In the genomic region with DNA sequence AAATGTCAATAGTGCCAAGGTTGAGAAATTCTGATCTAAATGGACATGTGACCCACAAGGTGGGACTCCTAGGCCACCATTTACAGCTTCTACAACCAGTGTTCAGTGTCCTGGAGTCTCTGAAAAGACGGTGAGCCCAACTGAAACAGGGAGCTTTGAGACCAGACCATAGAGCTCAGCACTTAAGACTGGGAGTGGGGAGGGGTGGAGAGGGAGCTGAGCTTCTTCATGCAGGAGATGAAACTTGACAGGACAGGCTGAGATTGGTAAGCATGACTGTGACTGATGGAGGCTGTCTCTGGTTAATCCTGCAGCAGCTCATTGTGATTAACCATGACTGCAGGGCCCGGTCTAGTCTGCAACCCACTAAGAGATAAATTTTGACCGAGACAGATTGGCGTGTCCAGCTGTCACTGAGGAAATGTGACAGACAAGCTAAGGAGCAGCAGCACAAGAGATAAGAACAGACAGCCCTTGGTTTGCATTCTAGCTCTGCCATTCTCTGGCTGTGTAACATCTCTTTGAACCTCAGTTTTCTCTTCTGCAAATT, we compare ENCODE assay signal across 23 cellular contexts. TPM values are rescaled to one million over a fixed set of nuclear protein-coding genes. Genes with fewer than 3 reads are reported as not detected.
A peak's percentile ranks its signal among the peaks of the same experiment; 100 is the strongest.
DNase-seq lines count a peak whose midpoint lies in the region; ATAC-seq and TF ChIP-seq lines count a peak whose summit lies in the region.
"Had no signal": no experiment of that assay in that cellular context is flagged by ENCODE, and none has a peak within 500 bp of the region (broad histone marks: within the 10 kb centered on the region; RNA-seq: fewer than 3 reads in every experiment).

No MANE protein-coding gene starts in this region.

- H3K4me1 ChIP-seq in RWPE2 (ENCODE audit: insufficient read depth, poor library complexity, severe bottlenecking) = peaks cover 19% of the 10 kb centered on the region

- POLR2A ChIA-PET in activated naive CD8-positive, alpha-beta T cell treated with anti-CD3 and anti-CD28 coated beads, Interleukin-2, amount 10 ng/mL, durations not matched to agents 7 days and 5 days (lab: Charles Lee) = no interaction called here

- H3K4me1 Mint-ChIP-seq in activated naive CD8-positive, alpha-beta T cell treated with anti-CD3 and anti-CD28 coated beads, Interleukin-2, amount 10 ng/mL, durations not matched to agents 7 days and 5 days = peaks cover 26% of the 10 kb centered on the region
- H3K4me1 Mint-ChIP-seq in activated naive CD8-positive, alpha-beta T cell treated with anti-CD3 and anti-CD28 coated beads, Interleukin-2, amount 50 U/mL, for 24 hours = peaks cover 30% of the 10 kb centered on the region
- peaks cover 37 to 42% of the 10 kb centered on the region in 2 donors for H3K4me1 Mint-ChIP-seq in immature natural killer cell
- H3K4me1 Mint-ChIP-seq in type B pancreatic cell (ENCODE audit: unreplicated experiment) = peaks cover 20% of the 10 kb centered on the region

- no peaks in the 10 kb centered on the region for H3K27me3 ChIP-seq in RWPE2 (ENCODE audit: insufficient read depth, poor library complexity, severe bottlenecking)
- H3K27me3 ChIP-seq: body of pancreas, SJSA1, testis, uterus had no signal

- H3K9me3 ChIP-seq in RWPE2 (ENCODE audit: severe bottlenecking) = no peaks in the 10 kb centered on the region
- H3K9me3 ChIP-seq: body of pancreas, SJSA1, testis, uterus had no signal

- H3K27ac ChIP-seq in RWPE2 (ENCODE audit: poor library complexity, severe bottlenecking) = no peak overlapping the region
- H3K27ac ChIP-seq: body of pancreas, HL-60, SJSA1 had no signal

- peaks cover 1% of the 10 kb centered on the region for H3K36me3 Mint-ChIP-seq in activated naive CD8-positive, alpha-beta T cell treated with anti-CD3 and anti-CD28 coated beads, Interleukin-2, amount 10 ng/mL, durations not matched to agents 7 days and 5 days
- peaks cover 15% of the 10 kb centered on the region for H3K36me3 Mint-ChIP-seq in activated naive CD8-positive, alpha-beta T cell treated with anti-CD3 and anti-CD28 coated beads, Interleukin-2, amount 50 U/mL, for 24 hours (ENCODE audit: low read depth)
- H3K36me3 Mint-ChIP-seq in immature natural killer cell (no peaks in the 10 kb centered on the region), type B pancreatic cell (peaks cover 4% of the 10 kb centered on the region)

- no peak overlapping the region for H3K4me3 ChIP-seq in RWPE2 (ENCODE audit: severe bottlenecking)
- H3K4me3 ChIP-seq: body of pancreas, SJSA1 had no signal

- peak overlapping the region; percentile 8 for H3K4me3 Mint-ChIP-seq in activated naive CD8-positive, alpha-beta T cell treated with anti-CD3 and anti-CD28 coated beads, Interleukin-2, amount 10 ng/mL, durations not matched to agents 7 days and 5 days
- H3K4me3 Mint-ChIP-seq in activated naive CD8-positive, alpha-beta T cell treated with anti-CD3 and anti-CD28 coated beads, Interleukin-2, amount 50 U/mL, for 24 hours = no peak overlapping the region
- H3K4me3 Mint-ChIP-seq in immature natural killer cell (peak overlapping the region; percentile 3 to 47 (median 18)), type B pancreatic cell (peak overlapping the region; percentile 66)

- H3K9me3 Mint-ChIP-seq in activated naive CD8-positive, alpha-beta T cell treated with anti-CD3 and anti-CD28 coated beads, Interleukin-2, amount 10 ng/mL, durations not matched to agents 7 days and 5 days = no peaks in the 10 kb centered on the region
- H3K9me3 Mint-ChIP-seq in activated naive CD8-positive, alpha-beta T cell treated with anti-CD3 and anti-CD28 coated beads, Interleukin-2, amount 50 U/mL, for 24 hours = no peaks in the 10 kb centered on the region
- no peaks in the 10 kb centered on the region for H3K9me3 Mint-ChIP-seq in immature natural killer cell
- no peaks in the 10 kb centered on the region for H3K9me3 Mint-ChIP-seq in type B pancreatic cell
- H3K9me3 Mint-ChIP-seq: activated CD8-positive, alpha-beta T cell treated with anti-CD3 and anti-CD28 coated beads for 36 hours; T-cell had no signal

- no peaks in the 10 kb centered on the region for H3K27me3 Mint-ChIP-seq in activated naive CD8-positive, alpha-beta T cell treated with anti-CD3 and anti-CD28 coated beads, Interleukin-2, amount 10 ng/mL, durations not matched to agents 7 days and 5 days
- peaks cover 5% of the 10 kb centered on the region for H3K27me3 Mint-ChIP-seq in activated naive CD8-positive, alpha-beta T cell treated with anti-CD3 and anti-CD28 coated beads, Interleukin-2, amount 50 U/mL, for 24 hours
- H3K27me3 Mint-ChIP-seq in immature natural killer cell (ENCODE audit: low read depth in 3 of 3) (peaks cover 0 to 10% (median 0%) of the 10 kb centered on the region in 3 donors), type B pancreatic cell (no peaks in the 10 kb centered on the region)
- H3K27me3 Mint-ChIP-seq: activated CD8-positive, alpha-beta T cell treated with anti-CD3 and anti-CD28 coated beads for 36 hours had no signal

- no peak for DNase-seq in activated naive CD8-positive, alpha-beta T cell treated with anti-CD3 and anti-CD28 coated beads, Interleukin-2, amount 10 ng/mL, durations not matched to agents 7 days and 5 days
- no peak for DNase-seq in activated naive CD8-positive, alpha-beta T cell treated with anti-CD3 and anti-CD28 coated beads, Interleukin-2, amount 50 U/mL, for 24 hours
- DNase-seq in RWPE2 (ENCODE audit: low spot score) = peak; percentile 50
- DNase-seq in immature natural killer cell = no peak
- no peak for DNase-seq in type B pancreatic cell (ENCODE audit: extremely low spot score, unreplicated experiment)
- no peak for DNase-seq in dermis blood vessel endothelial cell
- DNase-seq in EL = no peak
- DNase-seq: activated CD8-positive, alpha-beta T cell treated with anti-CD3 and anti-CD28 coated beads for 36 hours; activated effector memory CD4-positive, alpha-beta T cell treated with Interleukin-2 at 50 U/mL for 16 hours; AML-193; body of pancreas; left ventricle myocardium superior; NCI-H1092; NCI-H187; NCI-H526 treated with DMSO at 0.1 percent for 48 hours; stimulated activated naive CD8-positive, alpha-beta T cell treated with anti-CD3 and anti-CD28 coated beads, Interleukin-15, Interleukin-2, amounts not matched to agents 100 U/mL and 50 U/mL, for 24 hours; T-cell; testis; uterus had no signal

- peaks cover 19% of the 10 kb centered on the region for H3K36me3 ChIP-seq in RWPE2 (ENCODE audit: low read depth)
- H3K36me3 ChIP-seq: uterus had no signal

- TF ChIP-seq CTCF in RWPE2 (IDR thresholded peaks at IDR 0.05; ENCODE audit: poor library complexity, severe bottlenecking) (no peak), type B pancreatic cell (conservative IDR thresholded peaks at IDR 0.05) (no peak)

- no peak overlapping the region for H3K27ac Mint-ChIP-seq in activated naive CD8-positive, alpha-beta T cell treated with anti-CD3 and anti-CD28 coated beads, Interleukin-2, amount 10 ng/mL, durations not matched to agents 7 days and 5 days
- no peak overlapping the region for H3K27ac Mint-ChIP-seq in activated naive CD8-positive, alpha-beta T cell treated with anti-CD3 and anti-CD28 coated beads, Interleukin-2, amount 50 U/mL, for 24 hours
- H3K27ac Mint-ChIP-seq in immature natural killer cell (peak overlapping the region in 1 of 6 donors; percentile 17), type B pancreatic cell (no peak overlapping the region)
- H3K27ac Mint-ChIP-seq: activated CD8-positive, alpha-beta T cell treated with anti-CD3 and anti-CD28 coated beads for 36 hours; T-cell had no signal

- no peak for ATAC-seq in activated naive CD8-positive, alpha-beta T cell treated with anti-CD3 and anti-CD28 coated beads, Interleukin-2, amount 10 ng/mL, durations not matched to agents 7 days and 5 days (ENCODE audit: low read depth)
- ATAC-seq in activated naive CD8-positive, alpha-beta T cell treated with anti-CD3 and anti-CD28 coated beads, Interleukin-2, amount 50 U/mL, for 24 hours = no peak
- ATAC-seq in RWPE2 (ENCODE audit: low read depth) (no peak), GM18873 (IDR thresholded peaks at IDR 0.05; ENCODE audit: low FRiP score, unreplicated experiment) (no peak)
- ATAC-seq: activated CD4-positive, CD25-positive, alpha-beta regulatory T cell treated with anti-CD3 and anti-CD28 coated beads, Interleukin-2, amount 50 U/mL, for 24 hours; activated CD8-positive, alpha-beta T cell treated with anti-CD3 and anti-CD28 coated beads for 36 hours; body of pancreas; left ventricle myocardium superior; stimulated activated naive CD8-positive, alpha-beta T cell treated with anti-CD3 and anti-CD28 coated beads, Interleukin-15, Interleukin-2, amounts not matched to agents 100 U/mL and 50 U/mL, for 24 hours; T-cell had no signal

RNA-seq across cellular contexts. Expression of a gene that starts 1.4 kb away (rescaled TPM):
- 10 to 100 TPM; 22.3 to 22.5 TPM for total RNA-seq in activated naive CD8-positive, alpha-beta T cell treated with anti-CD3 and anti-CD28 coated beads, Interleukin-2, amount 10 ng/mL, durations not matched to agents 7 days and 5 days
- polyA plus RNA-seq in immature natural killer cell = 10 to 100 TPM; 41.5 to 55.9 (median 49.9) TPM
- 23.8 and 27.0 TPM in 2 replicates for total RNA-seq in type B pancreatic cell (ENCODE audit: low replicate concordance)
- total RNA-seq in dermis blood vessel endothelial cell = 29.8 and 31.7 TPM in 2 replicates
